19 cellular contexts compared by ENCODE assay signal in the genomic region with DNA sequence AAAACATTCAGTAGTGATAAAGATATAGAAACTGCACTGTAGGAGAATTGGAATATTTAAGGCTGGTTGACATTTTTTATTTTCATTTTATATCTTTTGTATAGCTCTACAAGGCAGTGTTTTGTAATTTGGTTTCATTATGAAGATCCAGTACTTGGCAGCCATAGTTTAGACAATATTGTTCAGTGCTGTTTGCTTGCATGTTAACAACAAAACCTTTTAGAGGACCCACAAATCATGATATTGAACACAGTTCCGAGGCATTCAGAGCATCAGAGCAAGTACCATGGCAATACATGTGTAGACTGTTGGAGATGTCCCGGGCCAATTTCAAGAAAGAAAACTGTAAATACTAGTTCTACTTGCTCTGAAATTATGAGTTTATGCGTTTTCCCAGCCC. TPM values are rescaled to one million over a fixed set of nuclear protein-coding genes. Genes with fewer than 3 reads are reported as not detected.
A peak's percentile ranks its signal among the peaks of the same experiment; 100 is the strongest.
DNase-seq lines count a peak whose midpoint lies in the region; ATAC-seq and TF ChIP-seq lines count a peak whose summit lies in the region.
"Had no signal": no experiment of that assay in that cellular context is flagged by ENCODE, and none has a peak within 500 bp of the region (broad histone marks: within the 10 kb centered on the region; RNA-seq: fewer than 3 reads in every experiment).

No MANE protein-coding gene starts in this region.

- H3K27me3 ChIP-seq in IMR-90 (ENCODE audit: control insufficient read depth, insufficient read depth, low read length), result no peaks in the 10 kb centered on the region
- H3K27me3 ChIP-seq in dorsolateral prefrontal cortex, result no peaks in the 10 kb centered on the region
- H3K27me3 ChIP-seq in stomach, result no peaks in the 10 kb centered on the region
- H3K27me3 ChIP-seq: BLaER1 treated with 17β-estradiol and CSF1 and Interleukin-3, amounts not matched to agents 10 nM and 100 nM; MG63; SJCRH30 had no signal

- dilution Hi-C loops in IMR-90 (cut with HindIII; ENCODE audit: low sequenced_read_pairs, unreplicated experiment), result no loop called here

- no peak overlapping the region for H3K18ac ChIP-seq in IMR-90 (ENCODE audit: low read depth, low read length)

- H2BK5ac ChIP-seq in IMR-90 (ENCODE audit: low read depth, low read length, poor library complexity, severe bottlenecking), result no peak overlapping the region

- WGBS in IMR-90 (ENCODE audit: extremely low coverage in 2 of 2, insufficient read length in 1 of 2), 2 experiments, result no CpG with 5 or more reads among the region's 3 CpGs
- WGBS in stomach, 5 donors, result 88 to 97% (median 95%) methylated on average over 3 of the region's 3 CpGs

- no peak overlapping the region for H3K4me2 ChIP-seq in IMR-90 (ENCODE audit: low read depth, low read length)
- H3K4me2 ChIP-seq: BLaER1 treated with 17β-estradiol and CSF1 and Interleukin-3, amounts not matched to agents 10 nM and 100 nM had no signal

- no peak overlapping the region for H2AK9ac ChIP-seq in IMR-90 (replicated peaks; ENCODE audit: low read depth, low read length, poor library complexity)

- no peak overlapping the region for H2AK5ac ChIP-seq in IMR-90 (ENCODE audit: low read depth, low read length)

- H3K56ac ChIP-seq in IMR-90 (ENCODE audit: extremely low read depth, insufficient read depth, low read length), result no peak overlapping the region

- H4K91ac ChIP-seq in IMR-90 (ENCODE audit: insufficient read depth, low read depth, low read length), result no peak overlapping the region

- TF ChIP-seq EP300 in stomach (IDR thresholded peaks at IDR 0.05), result no peak

- H2BK20ac ChIP-seq in IMR-90 (ENCODE audit: low read depth, low read length), result no peak overlapping the region

- no peak for TF ChIP-seq POLR2A in IMR-90 (IDR thresholded peaks at IDR 0.05; ENCODE audit: low read depth, low read length)
- TF ChIP-seq POLR2A in stomach (IDR thresholded peaks at IDR 0.05), result no peak

- DNase-seq in IMR-90 (no peak), dorsolateral prefrontal cortex (no peak), pons (ENCODE audit: low spot score) (peak; percentile 53), dedifferentiated amniotic fluid mesenchymal stem cell (ENCODE audit: extremely low spot score) (no peak), GM19238 (ENCODE audit: insufficient read length, low spot score) (no peak), COLO668 (lab: John Stamatoyannopoulos, UW; ENCODE audit: unreplicated experiment) (no peak), stomach (no peak)
- DNase-seq: Calu3; CD4-positive, alpha-beta memory T cell; H7; MG63; NCI-H1417; NCI-H1694 treated with DMSO at 0.1 percent for 48 hours; NCI-H446; NCI-H526; OCI-M1; SJCRH30 had no signal

- no TSS peak for BruUV-seq in IMR-90 (replicated peaks; lab: Mats Ljungman, UMichigan)

- H4K20me1 ChIP-seq in IMR-90 (ENCODE audit: insufficient read depth, low read length), result peaks cover 36% of the 10 kb centered on the region

- H3K9ac ChIP-seq in IMR-90 (ENCODE audit: low read depth, low read length), result no peak overlapping the region
- H3K9ac ChIP-seq: BLaER1 treated with 17β-estradiol and CSF1 and Interleukin-3, amounts not matched to agents 10 nM and 100 nM had no signal

- H3K9me3 ChIP-seq in IMR-90 (ENCODE audit: control insufficient read depth, insufficient read depth, low read length) (no peaks in the 10 kb centered on the region), stomach (no peaks in the 10 kb centered on the region)
- H3K9me3 ChIP-seq: BLaER1 treated with 17β-estradiol and CSF1 and Interleukin-3, amounts not matched to agents 10 nM and 100 nM; MG63; SJCRH30 had no signal

- H2BK120ac ChIP-seq in IMR-90 (ENCODE audit: low read depth, low read length), result no peak overlapping the region

- CTCF ChIA-PET in IMR-90 (lab: Yijun Ruan, JAX), result interaction anchor here (1.4 kb wide), 1 partner anchor 9 kb away, joined by 3 read pairs; no protein-coding TSS in a partner anchor

- intact Hi-C loops in IMR-90 (cut with micrococcal nuclease) (loop anchor here (5.0 to 10.0 kb wide), 2 partner anchors 109 to 206 kb away; no protein-coding TSS in a partner anchor), dorsolateral prefrontal cortex (cut with DNase I) (no loop called here), stomach (cut with DNase I; ENCODE audit: low total_unique reads) (loop anchor here (10.0 kb wide), 1 partner anchor 116 kb away; no protein-coding TSS in a partner anchor)

- in situ Hi-C loops in IMR-90 (cut with MboI; ENCODE audit: low sequenced_read_pairs), result no loop called here

- H3K9me1 ChIP-seq in IMR-90 (ENCODE audit: insufficient read depth, low read length), result peaks cover 29% of the 10 kb centered on the region

- TF ChIP-seq CTCF in IMR-90 (conservative IDR thresholded peaks at IDR 0.05; ENCODE audit: low read depth, low read length) (no peak), dorsolateral prefrontal cortex (IDR thresholded peaks at IDR 0.05 in 54 of 56, conservative IDR thresholded peaks at IDR 0.05 in 2 of 56; ENCODE audit: low read depth in 1 of 56, partially characterized antibody in 56 of 56) (no peak), stomach (IDR thresholded peaks at IDR 0.05) (no peak)

- peak overlapping the region in 1 of 2 experiments; percentile 17; a peak in 1 of 4 replicates for H4K8ac ChIP-seq in IMR-90 (ENCODE audit: low read depth in 2 of 2, low read length in 2 of 2)

- POLR2A ChIA-PET in IMR-90 (lab: Charles Lee; ENCODE audit: unreplicated experiment), result no interaction called here

- no peak for TF ChIP-seq RAD21 in IMR-90 (IDR thresholded peaks at IDR 0.05; ENCODE audit: low read length)

- H3K4me3 ChIP-seq in IMR-90 (ENCODE audit: insufficient read depth, low read depth, low read length) (no peak overlapping the region), dorsolateral prefrontal cortex (peak overlapping the region in 1 of 59 donors; percentile 2), stomach (no peak overlapping the region)
- H3K4me3 ChIP-seq: BLaER1 treated with 17β-estradiol and CSF1 and Interleukin-3, amounts not matched to agents 10 nM and 100 nM; K562; MG63; SJCRH30 had no signal

- H3K14ac ChIP-seq in IMR-90 (replicated peaks; ENCODE audit: low read depth, low read length), result no peak overlapping the region

- H3K27ac ChIP-seq in IMR-90 (ENCODE audit: insufficient read depth, low read length) (no peak overlapping the region), dorsolateral prefrontal cortex (peak overlapping the region in 52 of 59 donors; percentile 0 to 97 (median 58)), stomach (no peak overlapping the region)
- H3K27ac ChIP-seq: BLaER1 treated with 17β-estradiol and CSF1 and Interleukin-3, amounts not matched to agents 10 nM and 100 nM; SJCRH30 had no signal

- no peak overlapping the region for H2BK15ac ChIP-seq in IMR-90 (ENCODE audit: low read depth, low read length)

- no peak overlapping the region for H4K5ac ChIP-seq in IMR-90 (ENCODE audit: low read depth, low read length)

- no peak for ATAC-seq in IMR-90 (ENCODE audit: low read depth)
- ATAC-seq: K562 had no signal

- H3K36me3 ChIP-seq in IMR-90 (ENCODE audit: control insufficient read depth, insufficient read depth, low read length) (peaks cover 37% of the 10 kb centered on the region), stomach (peaks cover 35 to 78% (median 74%) of the 10 kb centered on the region in 4 donors)

- H3K79me1 ChIP-seq in IMR-90 (ENCODE audit: low read depth in 1 of 2, low read length in 2 of 2), result peaks cover 24 to 65% of the 10 kb centered on the region in 2 experiments

- no peak overlapping the region for H3K23ac ChIP-seq in IMR-90 (ENCODE audit: low read depth, low read length)

- H3K4me1 ChIP-seq in IMR-90 (ENCODE audit: control insufficient read depth, insufficient read depth, low read length) (peaks cover 24% of the 10 kb centered on the region), stomach (peaks cover 6 to 29% (median 17%) of the 10 kb centered on the region in 4 donors)

- H2AFZ ChIP-seq in IMR-90 (replicated peaks; ENCODE audit: low read length, poor library complexity), result no peak overlapping the region

- H3K4ac ChIP-seq in IMR-90 (ENCODE audit: low read depth, low read length), result 0 out of 2 replicates have a peak overlapping the region, but pooled peaks have one; percentile 6

TF ChIP-seq in IMR-90, 13 proteins besides CTCF, POLR2A, EP300 and RAD21 (continues in another document):
- no peak for TF ChIP-seq CHD1 (IDR thresholded peaks at IDR 0.05; ENCODE audit: low read depth, low read length)
- TF ChIP-seq SMC3 (IDR thresholded peaks at IDR 0.05; ENCODE audit: low read depth, low read length), result no peak
- no peak for TF ChIP-seq USF2 (IDR thresholded peaks at IDR 0.05; ENCODE audit: low read depth, low read length)
- no peak for TF ChIP-seq RCOR1 (IDR thresholded peaks at IDR 0.05; ENCODE audit: insufficient replicate concordance, low read length)
- TF ChIP-seq RFX5 (IDR thresholded peaks at IDR 0.05; ENCODE audit: low read depth, low read length), result no peak
- TF ChIP-seq CEBPB (IDR thresholded peaks at IDR 0.05; ENCODE audit: low read depth, low read length), result no peak
- no peak for TF ChIP-seq MAFK (IDR thresholded peaks at IDR 0.05; ENCODE audit: low read depth, low read length)
- no peak for TF ChIP-seq NFE2L2 (IDR thresholded peaks at IDR 0.05; ENCODE audit: low read depth, low read length)
- TF ChIP-seq BHLHE40 (IDR thresholded peaks at IDR 0.05; ENCODE audit: low read depth, low read length), result no peak
- no peak for TF ChIP-seq FOS (IDR thresholded peaks at IDR 0.05; ENCODE audit: low read depth, low read length)
- TF ChIP-seq MXI1 (IDR thresholded peaks at IDR 0.05; ENCODE audit: borderline replicate concordance, low read depth, low read length), result no peak

RNA-seq across cellular contexts. Expression of gene GARRE1, which starts 25.6 kb away (rescaled TPM):
- total RNA-seq in IMR-90 (2012; rRNA removed) (13.8 and 15.0 TPM in 2 replicates), dorsolateral prefrontal cortex (10 to 100 TPM; 15.6 to 45.4 (median 24.2) TPM), stomach (10 to 100 TPM; 12.9 to 60.7 (median 20.1) TPM)
- polyA plus RNA-seq in IMR-90 (2012; rRNA removed) (16.9 and 21.5 TPM in 2 replicates), stomach (1 to 10 TPM; 2.1 to 3.6 (median 3.5) TPM)
- polyA plus RNA-seq in IMR-90 (2012; cell fraction: cytosol; rRNA removed), result 8.9 and 11.8 TPM in 2 replicates
- 35.6 and 45.2 TPM in 2 replicates for polyA plus RNA-seq in IMR-90 (2012; cell fraction: nucleus; rRNA removed; ENCODE audit: low replicate concordance)

RNA-seq across cellular contexts. Expression of gene LSM14A, which starts 56.5 kb away (rescaled TPM):
- total RNA-seq in IMR-90 (2012; rRNA removed), result 44.3 and 49.4 TPM in 2 replicates
- 54.8 and 66.1 TPM in 2 replicates for polyA plus RNA-seq in IMR-90 (2012; rRNA removed)
- 94.9 and 113 TPM in 2 replicates for polyA plus RNA-seq in IMR-90 (2012; cell fraction: cytosol; rRNA removed)
- 45.7 and 47.0 TPM in 2 replicates for polyA plus RNA-seq in IMR-90 (2012; cell fraction: nucleus; rRNA removed; ENCODE audit: low replicate concordance)
- total RNA-seq in dorsolateral prefrontal cortex, result 100 to 1,000 TPM in 3 of 120 experiments, 10 to 100 TPM in 117; 52.9 to 108 (median 72.5) TPM
- 100 to 1,000 TPM in 4 of 5 donors, 10 to 100 TPM in 1; 53.3 to 227 (median 171) TPM for total RNA-seq in stomach
- polyA plus RNA-seq in stomach, result 10 to 100 TPM; 38.4 to 74.3 (median 51.5) TPM

Comparison
In these comparisons a context has a peak if more than half of its experiments do, and no peak if none do; other contexts are left out.
1. H3K27ac ChIP-seq: peak in dorsolateral prefrontal cortex (52 of 59); none in IMR-90 (single experiment) and stomach (0 of 5).
2. intact Hi-C loops: an anchor here in IMR-90 (5.0 to 10.0 kb wide) and stomach (10.0 kb wide); none called in dorsolateral prefrontal cortex.